In genomic region chr2:191957996-191958860, GRCh38 we compare ENCODE assay signal across 1 cellular context.
TF ChIP-seq lines count a peak whose summit lies in the region.

No MANE protein-coding gene starts in this region.

TF ChIP-seq in GM23338, 12 proteins besides CTCF, POLR2A, EP300 and RAD21 (continued from another document):
- no peak for TF ChIP-seq ZNF462 (CRISPR knock-in tag; IDR thresholded peaks at IDR 0.05)
- TF ChIP-seq CREB1 (CRISPR knock-in tag; IDR thresholded peaks at IDR 0.05; ENCODE audit: low read depth), result no peak
- no peak for TF ChIP-seq EZH2phosphoT487 (IDR thresholded peaks at IDR 0.05; ENCODE audit: unreplicated experiment)
- no peak for TF ChIP-seq NANOG (IDR thresholded peaks at IDR 0.05; ENCODE audit: borderline replicate concordance)
